In the genomic region with DNA sequence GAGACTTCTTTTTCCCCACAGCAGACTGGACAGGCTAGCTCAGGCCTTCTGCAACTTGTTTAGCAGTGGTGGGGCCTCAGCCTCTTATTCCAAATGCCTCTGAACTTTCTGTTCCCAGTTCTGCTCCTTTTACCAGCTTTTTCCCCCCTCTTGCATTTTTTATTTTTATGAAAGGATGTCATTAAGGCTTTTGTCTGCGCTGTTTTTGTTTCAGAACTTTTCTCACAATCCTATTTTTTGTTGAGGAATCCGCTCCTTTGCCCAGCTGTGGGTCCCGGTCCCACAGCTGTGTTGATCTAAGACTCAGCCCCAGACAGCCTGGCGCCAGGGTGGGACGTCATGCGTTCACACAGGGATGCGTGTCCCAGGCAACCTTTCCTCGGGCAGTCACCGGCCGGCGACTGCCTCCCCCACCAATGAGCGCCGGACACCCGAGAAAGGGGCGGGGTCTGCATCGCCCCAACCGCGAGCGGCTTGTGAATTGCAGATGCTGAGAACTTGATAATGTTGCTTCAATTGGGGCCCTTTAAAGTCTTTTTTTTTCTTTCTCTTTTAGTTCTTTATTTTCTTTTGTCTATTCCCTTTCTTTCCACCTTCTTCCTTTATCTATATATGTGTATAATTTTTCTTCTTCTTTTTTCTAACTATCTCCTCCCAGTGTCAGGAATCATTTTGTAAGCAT, we compare ENCODE assay signal across 1 cellular context.
TF ChIP-seq lines count a peak whose summit lies in the region.

No MANE protein-coding gene starts in this region.

TF ChIP-seq in GM12878, 131 proteins besides CTCF, POLR2A, EP300 and RAD21:
- TF ChIP-seq CREM (IDR thresholded peaks at IDR 0.05; ENCODE audit: low read depth) (peak; percentile 57; the same call in 1 of the 2 replicates), TCF12 (IDR thresholded peaks at IDR 0.05; ENCODE audit: low read depth, low read length) (0 out of 2 replicates have a peak, but pooled peaks have one; percentile 61), EED (IDR thresholded peaks at IDR 0.05; ENCODE audit: low read depth) (peak; percentile 32; the same call in 1 of the 2 replicates), CREB1 (IDR thresholded peaks at IDR 0.05; ENCODE audit: low read depth) (peak; percentile 74; the same call in 1 of the 2 replicates), NFIC (IDR thresholded peaks at IDR 0.05; ENCODE audit: low read depth, low read length) (peak; percentile 30; the same call in 1 of the 2 replicates), CHD2 (IDR thresholded peaks at IDR 0.05; ENCODE audit: borderline replicate concordance, low read depth, low read length) (no peak), ATF7 (IDR thresholded peaks at IDR 0.05; ENCODE audit: low read depth) (no peak)
- TF ChIP-seq, protein P1, sequence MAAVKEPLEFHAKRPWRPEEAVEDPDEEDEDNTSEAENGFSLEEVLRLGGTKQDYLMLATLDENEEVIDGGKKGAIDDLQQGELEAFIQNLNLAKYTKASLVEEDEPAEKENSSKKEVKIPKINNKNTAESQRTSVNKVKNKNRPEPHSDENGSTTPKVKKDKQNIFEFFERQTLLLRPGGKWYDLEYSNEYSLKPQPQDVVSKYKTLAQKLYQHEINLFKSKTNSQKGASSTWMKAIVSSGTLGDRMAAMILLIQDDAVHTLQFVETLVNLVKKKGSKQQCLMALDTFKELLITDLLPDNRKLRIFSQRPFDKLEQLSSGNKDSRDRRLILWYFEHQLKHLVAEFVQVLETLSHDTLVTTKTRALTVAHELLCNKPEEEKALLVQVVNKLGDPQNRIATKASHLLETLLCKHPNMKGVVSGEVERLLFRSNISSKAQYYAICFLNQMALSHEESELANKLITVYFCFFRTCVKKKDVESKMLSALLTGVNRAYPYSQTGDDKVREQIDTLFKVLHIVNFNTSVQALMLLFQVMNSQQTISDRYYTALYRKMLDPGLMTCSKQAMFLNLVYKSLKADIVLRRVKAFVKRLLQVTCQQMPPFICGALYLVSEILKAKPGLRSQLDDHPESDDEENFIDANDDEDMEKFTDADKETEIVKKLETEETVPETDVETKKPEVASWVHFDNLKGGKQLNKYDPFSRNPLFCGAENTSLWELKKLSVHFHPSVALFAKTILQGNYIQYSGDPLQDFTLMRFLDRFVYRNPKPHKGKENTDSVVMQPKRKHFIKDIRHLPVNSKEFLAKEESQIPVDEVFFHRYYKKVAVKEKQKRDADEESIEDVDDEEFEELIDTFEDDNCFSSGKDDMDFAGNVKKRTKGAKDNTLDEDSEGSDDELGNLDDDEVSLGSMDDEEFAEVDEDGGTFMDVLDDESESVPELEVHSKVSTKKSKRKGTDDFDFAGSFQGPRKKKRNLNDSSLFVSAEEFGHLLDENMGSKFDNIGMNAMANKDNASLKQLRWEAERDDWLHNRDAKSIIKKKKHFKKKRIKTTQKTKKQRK (IDR thresholded peaks at IDR 0.05; ENCODE audit: low read depth, low read length) = no peak
